15 cellular contexts compared by ENCODE assay signal in the genomic region with DNA sequence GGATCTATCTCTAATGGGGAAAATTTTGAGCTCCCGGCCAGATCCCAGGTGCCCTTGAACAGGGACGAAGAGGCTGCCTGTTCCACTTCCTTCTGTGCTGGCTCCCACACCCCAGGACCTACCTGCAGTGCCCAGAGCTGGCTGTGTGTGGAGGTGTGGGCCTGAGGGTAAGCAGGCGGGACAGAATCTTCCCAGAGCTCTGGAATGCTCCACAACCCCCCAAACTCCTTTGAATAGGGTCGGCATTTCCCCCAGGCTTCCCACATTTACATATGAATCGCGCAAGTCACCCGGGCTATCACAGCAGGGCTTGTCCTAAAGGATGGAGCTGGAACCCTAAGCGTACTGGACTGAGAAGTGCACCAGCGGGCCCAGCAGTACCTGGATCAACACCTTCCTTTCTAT.
DNase-seq lines count a peak whose midpoint lies in the region; ATAC-seq, FAIRE-seq and TF ChIP-seq lines count a peak whose summit lies in the region.
"Had no signal": no experiment of that assay in that cellular context is flagged by ENCODE, and none has a peak within 500 bp of the region (broad histone marks: within the 10 kb centered on the region; RNA-seq: fewer than 3 reads in every experiment).

No MANE protein-coding gene starts in this region.

- H3K27me3 Mint-ChIP-seq in glutamatergic neuron (ENCODE audit: unreplicated experiment): peaks cover 1% of the 10 kb centered on the region

- H3K4me1 Mint-ChIP-seq in glutamatergic neuron (ENCODE audit: low read depth, unreplicated experiment): peaks cover 12% of the 10 kb centered on the region

- CTCF ChIA-PET in Panc1 (lab: Charles Lee): interaction anchor here (0.6 kb wide), 1 partner anchor 90 kb away, joined by 3 read pairs; no protein-coding TSS in a partner anchor

- POLR2A ChIA-PET in Panc1 (lab: Charles Lee): no interaction called here

- no peaks in the 10 kb centered on the region for H3K36me3 Mint-ChIP-seq in glutamatergic neuron (ENCODE audit: unreplicated experiment)

- H3K27ac Mint-ChIP-seq in glutamatergic neuron (ENCODE audit: unreplicated experiment): no peak overlapping the region
- H3K27ac Mint-ChIP-seq: activated naive CD4-positive, alpha-beta T cell treated with anti-CD3 and anti-CD28 coated beads for 36 hours had no signal

- ATAC-seq in Panc1: 0 out of 2 replicates have a peak, but pooled peaks have one; percentile 43
- no peak for ATAC-seq in GM21528 (IDR thresholded peaks at IDR 0.05; ENCODE audit: low FRiP score, unreplicated experiment)

- H3K9me3 ChIP-seq in Panc1 (ENCODE audit: control insufficient read depth, insufficient read depth, low read depth, low read length) (no peaks in the 10 kb centered on the region), mucosa of stomach (ENCODE audit: control insufficient read depth, low read length) (no peaks in the 10 kb centered on the region)

- H3K9me3 Mint-ChIP-seq in glutamatergic neuron (ENCODE audit: unreplicated experiment): peaks cover 1% of the 10 kb centered on the region
- H3K9me3 Mint-ChIP-seq: activated naive CD4-positive, alpha-beta T cell treated with anti-CD3 and anti-CD28 coated beads for 36 hours had no signal

- in situ Hi-C loops in Panc1 (cut with HindIII; ENCODE audit: low pct_unique_long_range_greater_than_20kb, low sequenced_read_pairs): no loop called here

- H3K4me1 ChIP-seq in Panc1 (ENCODE audit: control insufficient read depth, insufficient read depth, low read length) (peaks cover 9% of the 10 kb centered on the region), mucosa of stomach (ENCODE audit: control insufficient read depth, insufficient read depth, low read length) (peaks cover 26% of the 10 kb centered on the region)

- no peaks in the 10 kb centered on the region for H3K27me3 ChIP-seq in Panc1 (ENCODE audit: control insufficient read depth, insufficient read depth, low read length)
- H3K27me3 ChIP-seq in mucosa of stomach (ENCODE audit: control insufficient read depth, insufficient read depth, low read length): no peaks in the 10 kb centered on the region

- H3K4me3 ChIP-seq in Panc1 (ENCODE audit: low read depth in 2 of 2, low read length in 2 of 2) (no peak overlapping the region), mucosa of stomach (ENCODE audit: low read length) (no peak overlapping the region)
- H3K4me3 ChIP-seq: lung had no signal

- peaks cover 5% of the 10 kb centered on the region for H3K36me3 ChIP-seq in Panc1 (ENCODE audit: control insufficient read depth, insufficient read depth, low read length)
- no peaks in the 10 kb centered on the region for H3K36me3 ChIP-seq in mucosa of stomach (ENCODE audit: control insufficient read depth, insufficient read depth, low read length)

- peak overlapping the region; percentile 71 for H3K4me3 Mint-ChIP-seq in glutamatergic neuron (ENCODE audit: unreplicated experiment)
- H3K4me3 Mint-ChIP-seq: activated naive CD4-positive, alpha-beta T cell treated with anti-CD3 and anti-CD28 coated beads for 36 hours had no signal

- peak overlapping the region; percentile 10; the same call in 1 of the 2 replicates for H3K27ac ChIP-seq in Panc1 (ENCODE audit: low read length)

- no peak for TF ChIP-seq CTCF in Panc1 (IDR thresholded peaks at IDR 0.05)
- TF ChIP-seq CTCF in glutamatergic neuron (IDR thresholded peaks at IDR 0.05; ENCODE audit: partially characterized antibody, unreplicated experiment): no peak

- DNase-seq in ELF-1 (ENCODE audit: low read depth, low spot score) (peak; percentile 99), Panc1 (ENCODE audit: low read depth, low spot score) (no peak), glutamatergic neuron (peak; percentile 31), inferior parietal cortex (ENCODE audit: extremely low spot score) (no peak), NCI-H2029 treated with DMSO at 0.1 percent for 48 hours (lab: John Stamatoyannopoulos, UW) (no peak), RCC 7860 (ENCODE audit: low spot score) (no peak)
- DNase-seq: activated CD4-positive, alpha-beta T cell treated with anti-CD3 and anti-CD28 coated beads for 48 hours; activated naive CD4-positive, alpha-beta T cell treated with anti-CD3 and anti-CD28 coated beads for 36 hours; AML-193; Kasumi-1; stimulated activated CD8-positive, alpha-beta memory T cell treated with anti-CD3 and anti-CD28 coated beads, Interleukin-4, amount 100 ng/mL, for 48 hours had no signal

- intact Hi-C loops in Panc1 (cut with micrococcal nuclease; ENCODE audit: unreplicated experiment): no loop called here

- no TSS peak for BruUV-seq in Panc1 (replicated peaks; lab: Mats Ljungman, UMichigan)

- FAIRE-seq in RCC 7860 (lab: Jason Lieb, UNC): no peak
- FAIRE-seq: endometrium had no signal

- H3K9ac ChIP-seq in mucosa of stomach (ENCODE audit: low read length): peak overlapping the region; percentile 6

Comparison
In these comparisons a context has a peak if more than half of its experiments do, and no peak if none do; other contexts are left out.
1. DNase-seq: peak in ELF-1 (single experiment) and glutamatergic neuron (single experiment); none in Panc1 (single experiment), inferior parietal cortex (single experiment), NCI-H2029 treated with DMSO at 0.1 percent for 48 hours (single experiment) and RCC 7860 (single experiment).